Comparison of ENCODE assay signal across 13 cellular contexts in genomic region chr20:25341716-25342680, GRCh38. TPM values are rescaled to one million over a fixed set of nuclear protein-coding genes. Genes with fewer than 3 reads are reported as not detected.
DNase-seq lines count a peak whose midpoint lies in the region; ATAC-seq and TF ChIP-seq lines count a peak whose summit lies in the region.
"Had no signal": no experiment of that assay in that cellular context is flagged by ENCODE, and none has a peak within 500 bp of the region (broad histone marks: within the 10 kb centered on the region; RNA-seq: fewer than 3 reads in every experiment).

No MANE protein-coding gene starts in this region.

- H2AFZ ChIP-seq in GM23248 = no peak overlapping the region

- H3K9me2 ChIP-seq in GM23248 (ENCODE audit: insufficient read depth) = no peaks in the 10 kb centered on the region

- intact Hi-C loops in Right ventricle myocardium inferior (cut with DNase I) = no loop called here

- in situ Hi-C loops in GM23248 (cut with MboI) = no loop called here

- no peaks in the 10 kb centered on the region for H3K9me3 ChIP-seq in GM23248 (ENCODE audit: low read depth)
- H3K9me3 ChIP-seq: BE2C, left lung had no signal

- H3K27ac ChIP-seq in GM23248 = no peak overlapping the region
- H3K27ac ChIP-seq: left lung had no signal

- H3K9ac ChIP-seq in GM23248 = no peak overlapping the region

- POLR2A ChIA-PET in AG04449 (lab: Yijun Ruan, JAX) = no interaction called here

- H3K4me2 ChIP-seq in GM23248 (ENCODE audit: unreplicated experiment) = no peak overlapping the region

- H3K36me3 ChIP-seq in GM23248 (ENCODE audit: low read depth) = no peaks in the 10 kb centered on the region

- 90% methylated on average over 9 of the region's 9 CpGs for WGBS in GM23248 (ENCODE audit: low coverage in 1 of 2, low lambda C conversion rate in 2 of 2, missing lambda C conversion rate in 2 of 2), 2 experiments

- H3K79me2 ChIP-seq in GM23248 (ENCODE audit: insufficient read depth) = peaks cover 82% of the 10 kb centered on the region

- ATAC-seq in GM19395 (IDR thresholded peaks at IDR 0.05; ENCODE audit: unreplicated experiment) (no peak), GM18502 (IDR thresholded peaks at IDR 0.05; ENCODE audit: poor library complexity, unreplicated experiment) (no peak), Right ventricle myocardium inferior (no peak), HG03196 (IDR thresholded peaks at IDR 0.05; ENCODE audit: unreplicated experiment) (no peak)
- ATAC-seq: left lung; stimulated activated naive B cell treated with anti-CD40 and anti-IgM and Interleukin-4, amounts not matched to agents 10 μg/mL and 1 μg/mL and 100 μg/mL, for 72 hours had no signal

- no peaks in the 10 kb centered on the region for H3K27me3 ChIP-seq in GM23248 (replicated peaks; ENCODE audit: insufficient read depth)
- H3K27me3 ChIP-seq: BE2C, left lung had no signal

- H4K20me1 ChIP-seq in GM23248 (ENCODE audit: insufficient read depth) = 0 out of 2 replicates have a peak, but pooled peaks cover 4% of the 10 kb centered on the region

- DNase-seq in AG04449 (ENCODE audit: low read depth, low spot score) (peak; percentile 17), GM23248 (peak; percentile 28), NCI-H2107 treated with DMSO at 0.1 percent for 48 hours (lab: John Stamatoyannopoulos, UW; ENCODE audit: unreplicated experiment) (peak; percentile 64), astrocyte of the hippocampus (ENCODE audit: low read depth, low spot score) (peak; percentile 63), Right ventricle myocardium inferior (ENCODE audit: missing footprints) (no peak)
- DNase-seq: activated CD4-positive, alpha-beta T cell treated with anti-CD3 and anti-CD28 coated beads, Interleukin-2, amount 10 ng/mL, durations not matched to agents 7 days and 5 days; BE2C; left lung; NCI-H2081 treated with DMSO at 0.1 percent for 48 hours; stimulated activated naive B cell treated with anti-CD40 and anti-IgM and Interleukin-4, amounts not matched to agents 10 μg/mL and 1 μg/mL and 100 μg/mL, for 72 hours had no signal

- TF ChIP-seq CTCF in AG04449 (IDR thresholded peaks at IDR 0.05; ENCODE audit: insufficient read depth, low read length, missing control alignments) = no peak

- no peaks in the 10 kb centered on the region for H3K4me1 ChIP-seq in GM23248 (ENCODE audit: insufficient read depth)
- H3K4me1 ChIP-seq: BE2C, left lung had no signal

- CTCF ChIA-PET in AG04449 (lab: Yijun Ruan, JAX) = interaction anchor here (1.8 kb wide), 1 partner anchor 57 kb away, joined by 6 read pairs; no protein-coding TSS in a partner anchor

- H3K4me3 ChIP-seq in AG04449 (ENCODE audit: low read depth, low read length) = no peak overlapping the region
- H3K4me3 ChIP-seq in GM23248 = no peak overlapping the region
- H3K4me3 ChIP-seq: left lung had no signal

- 0 out of 2 replicates have a peak, but pooled peaks cover 6% of the 10 kb centered on the region for H3F3A ChIP-seq in GM23248 (ENCODE audit: insufficient read depth)

RNA-seq across cellular contexts. Expression of gene ABHD12, which starts 48.6 kb away (rescaled TPM):
- total RNA-seq in GM23248 (2014; rRNA removed; shearing (Covaris generic)) = 48.6 and 50.6 TPM in 2 replicates
- 75.0 and 82.1 TPM in 2 replicates for polyA plus RNA-seq in GM23248 (2016; fragmentation: Nextera tagmentation; extraction: Ambion mirVana)
- 23.3 TPM for total RNA-seq in Right ventricle myocardium inferior
